10 cellular contexts compared by ENCODE assay signal in the genomic region with DNA sequence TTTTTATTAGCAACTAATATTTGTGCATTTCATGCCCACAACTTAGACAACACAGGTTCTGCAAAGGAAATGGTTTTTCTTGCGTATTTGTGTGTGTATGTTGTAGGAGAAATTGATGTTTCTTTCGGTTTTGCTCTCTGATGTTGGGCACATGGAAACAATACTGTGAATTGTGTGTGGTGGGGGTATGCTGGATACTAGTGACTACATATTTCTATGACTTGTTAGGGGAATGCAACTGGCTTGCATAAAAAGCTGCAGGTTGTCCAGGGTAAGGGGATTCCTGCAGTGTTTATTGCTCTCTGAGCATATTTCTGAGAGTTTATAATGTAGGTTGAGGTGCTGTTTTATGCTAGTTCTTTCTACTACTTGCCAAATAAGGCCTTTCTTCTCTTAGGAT. TPM values are rescaled to one million over a fixed set of nuclear protein-coding genes. Genes with fewer than 3 reads are reported as not detected.
DNase-seq lines count a peak whose midpoint lies in the region; ATAC-seq and TF ChIP-seq lines count a peak whose summit lies in the region.
"Had no signal": no experiment of that assay in that cellular context is flagged by ENCODE, and none has a peak within 500 bp of the region (broad histone marks: within the 10 kb centered on the region; RNA-seq: fewer than 3 reads in every experiment).

No MANE protein-coding gene starts in this region.

- H3K27me3 Mint-ChIP-seq in naive thymus-derived CD8-positive, alpha-beta T cell = no peaks in the 10 kb centered on the region

- H3K4me3 Mint-ChIP-seq in naive thymus-derived CD8-positive, alpha-beta T cell = peak overlapping the region; percentile 79 to 90 (median 86)

- H3K27ac ChIP-seq in DOHH2 (ENCODE audit: low read depth, low read length) = no peak overlapping the region
- H3K27ac ChIP-seq: HL-60 had no signal

- peak; percentile 35 for ATAC-seq in HG02884 (IDR thresholded peaks at IDR 0.05; ENCODE audit: unreplicated experiment)
- ATAC-seq in naive thymus-derived CD8-positive, alpha-beta T cell = no peak
- ATAC-seq in GM19467 (IDR thresholded peaks at IDR 0.05; ENCODE audit: unreplicated experiment) = no peak

- H3K27ac Mint-ChIP-seq in naive thymus-derived CD8-positive, alpha-beta T cell = peak overlapping the region in 9 of 10 donors; percentile 33 to 82 (median 79)

- H3K4me1 Mint-ChIP-seq in naive thymus-derived CD8-positive, alpha-beta T cell = peaks cover 16 to 48% (median 39%) of the 10 kb centered on the region in 4 donors

- H3K36me3 ChIP-seq in DOHH2 (ENCODE audit: control insufficient read depth, low read length) = peaks cover 6% of the 10 kb centered on the region; the same call in 1 of the 2 replicates

- no peaks in the 10 kb centered on the region for H3K9me3 Mint-ChIP-seq in naive thymus-derived CD8-positive, alpha-beta T cell

- H3K4me1 ChIP-seq in DOHH2 (ENCODE audit: control insufficient read depth, low read length) = peaks cover 45% of the 10 kb centered on the region

- in situ Hi-C loops in astrocyte of the spinal cord (cut with HindIII; ENCODE audit: low sequenced_read_pairs) = no loop called here

- H3K36me3 Mint-ChIP-seq in naive thymus-derived CD8-positive, alpha-beta T cell = peaks cover 0 to 8% (median 4%) of the 10 kb centered on the region in 3 donors

- H3K9me3 ChIP-seq in DOHH2 (ENCODE audit: control insufficient read depth, insufficient read depth, low read length) = no peaks in the 10 kb centered on the region

- no peaks in the 10 kb centered on the region for H3K9me2 ChIP-seq in DOHH2 (replicated peaks; ENCODE audit: control insufficient read depth, low read length)

- no peak for DNase-seq in astrocyte of the spinal cord (ENCODE audit: low read depth, low spot score)
- DNase-seq in naive thymus-derived CD8-positive, alpha-beta T cell = peak in 1 of 10 donors; percentile 28
- no peak for DNase-seq in NCI-H146 treated with DMSO at 0.1 percent for 48 hours (lab: John Stamatoyannopoulos, UW; ENCODE audit: unreplicated experiment)
- DNase-seq in NCI-H1436 treated with DMSO at 0.1 percent for 48 hours (lab: John Stamatoyannopoulos, UW) = no peak
- no peak for DNase-seq in inferior parietal cortex (ENCODE audit: extremely low spot score)
- DNase-seq: activated CD4-positive, CD25-positive, alpha-beta regulatory T cell had no signal

- 0 out of 2 replicates have a peak, but pooled peaks cover 9% of the 10 kb centered on the region for H3F3A ChIP-seq in DOHH2 (ENCODE audit: control insufficient read depth, insufficient read depth)

- no peak for TF ChIP-seq CTCF in DOHH2 (IDR thresholded peaks at IDR 0.05; ENCODE audit: low read depth, low read length, poor library complexity, severe bottlenecking)
- no peak for TF ChIP-seq CTCF in astrocyte of the spinal cord (IDR thresholded peaks at IDR 0.05; ENCODE audit: low read depth, low read length)

- H3K4me3 ChIP-seq in DOHH2 (ENCODE audit: low read length) = peak overlapping the region; percentile 83
- H3K4me3 ChIP-seq in astrocyte of the spinal cord (ENCODE audit: low read depth, low read length) = peak overlapping the region; percentile 53

- no peaks in the 10 kb centered on the region for H3K27me3 ChIP-seq in DOHH2 (ENCODE audit: control insufficient read depth, low read length)

- no peaks in the 10 kb centered on the region for H4K20me1 ChIP-seq in DOHH2 (ENCODE audit: control insufficient read depth, insufficient read depth, low read depth, low read length)

- POLR2A ChIA-PET in naive thymus-derived CD8-positive, alpha-beta T cell (lab: Charles Lee) = interaction anchor here (0.5 kb wide), 1 partner anchor 52 kb away, joined by 3 read pairs; no protein-coding TSS in a partner anchor

- H3K4me2 ChIP-seq in DOHH2 (ENCODE audit: low read length) = peak overlapping the region; percentile 90

- peaks cover 23% of the 10 kb centered on the region for H3K79me2 ChIP-seq in DOHH2 (ENCODE audit: control insufficient read depth, low read length)

RNA-seq across cellular contexts. Expression of a gene that starts 11.6 kb away (rescaled TPM):
- total RNA-seq in naive thymus-derived CD8-positive, alpha-beta T cell = 1 to 10 TPM; 5.6 to 6.7 TPM
- polyA plus RNA-seq in naive thymus-derived CD8-positive, alpha-beta T cell = 1 to 10 TPM; 2.3 to 6.3 (median 3.7) TPM

RNA-seq across cellular contexts. Expression of a gene that starts 33.1 kb away (rescaled TPM):
- not detected for total RNA-seq in naive thymus-derived CD8-positive, alpha-beta T cell
- polyA plus RNA-seq in naive thymus-derived CD8-positive, alpha-beta T cell = not detected
